Comparison of ENCODE assay signal across 1 cellular context in genomic region chr9:89661956-89662717, GRCh38.
TF ChIP-seq lines count a peak whose summit lies in the region.

No MANE protein-coding gene starts in this region.

TF ChIP-seq in K562, 482 proteins besides CTCF, POLR2A, EP300 and RAD21 (continued from another document):
- TF ChIP-seq PBX2 (CRISPR knock-in tag; IDR thresholded peaks at IDR 0.05; ENCODE audit: low read depth) (0 out of 2 replicates have a peak, but pooled peaks have one; percentile 34), PBX2 (tag; conservative IDR thresholded peaks at IDR 0.05; ENCODE audit: low read depth) (peak; percentile 96), ZNF197 (CRISPR knock-in tag; IDR thresholded peaks at IDR 0.05; ENCODE audit: low read depth) (no peak), NFYB (IDR thresholded peaks at IDR 0.05; ENCODE audit: extremely low read depth, insufficient read length) (peak; percentile 48), ZNF184 (CRISPR knock-in tag; IDR thresholded peaks at IDR 0.05) (no peak), ZNF518B (CRISPR knock-in tag; IDR thresholded peaks at IDR 0.05) (no peak), GTF3C2 (IDR thresholded peaks at IDR 0.05; ENCODE audit: borderline replicate concordance, extremely low read depth, insufficient read length) (no peak), PKNOX1 (IDR thresholded peaks at IDR 0.05) (peak; percentile 96)
